In genomic region chr18:8426401-8426800, GRCh38 we compare ENCODE assay signal across 11 cellular contexts.
DNase-seq lines count a peak whose midpoint lies in the region; ATAC-seq and TF ChIP-seq lines count a peak whose summit lies in the region.
"Had no signal": no experiment of that assay in that cellular context is flagged by ENCODE, and none has a peak within 500 bp of the region (broad histone marks: within the 10 kb centered on the region; RNA-seq: fewer than 3 reads in every experiment).

No MANE protein-coding gene starts in this region.

- no peaks in the 10 kb centered on the region for H3K4me1 Mint-ChIP-seq in activated CD4-positive, alpha-beta T cell treated with anti-CD3 and anti-CD28 coated beads, Interleukin-2, amount 10 ng/mL, durations not matched to agents 7 days and 5 days
- H3K4me1 Mint-ChIP-seq in endodermal cell, result peaks cover 19% of the 10 kb centered on the region
- H3K4me1 Mint-ChIP-seq: activated T-helper 17 cell treated with anti-CD3 and anti-CD28 coated beads, Interleukin-2, amount 50 U/mL, for 72 hours had no signal

- H3K9ac ChIP-seq in endodermal cell (ENCODE audit: extremely low read depth, low read length, poor library complexity, severe bottlenecking), result no peak overlapping the region

- no peak for ATAC-seq in GM18858 (IDR thresholded peaks at IDR 0.05; ENCODE audit: unreplicated experiment)
- ATAC-seq: activated T-helper 17 cell treated with anti-CD3 and anti-CD28 coated beads, Interleukin-2, amount 50 U/mL, for 72 hours had no signal

- 82 to 85% methylated on average over 12 to 13 of the region's 13 CpGs for WGBS in endodermal cell (ENCODE audit: insufficient coverage in 1 of 2, insufficient read length in 1 of 2), 2 experiments

- no peaks in the 10 kb centered on the region for H3K9me3 ChIP-seq in endodermal cell (ENCODE audit: control insufficient read depth, low read length)
- H3K9me3 ChIP-seq: SJSA1 had no signal

- CTCF ChIA-PET in activated CD4-positive, alpha-beta T cell treated with anti-CD3 and anti-CD28 coated beads, Interleukin-2, amount 10 ng/mL, durations not matched to agents 7 days and 5 days (lab: Charles Lee), result no interaction called here

- H3K4me3 ChIP-seq in NB4 (ENCODE audit: low read depth, low read length) (no peak overlapping the region), endodermal cell (ENCODE audit: low read length) (no peak overlapping the region)
- H3K4me3 ChIP-seq: SJSA1 had no signal

- no peaks in the 10 kb centered on the region for H3K27me3 ChIP-seq in endodermal cell (ENCODE audit: control insufficient read depth, insufficient read depth, low read length, poor library complexity, severe bottlenecking)
- H3K27me3 ChIP-seq: SJSA1 had no signal

- no peaks in the 10 kb centered on the region for H3K27me3 Mint-ChIP-seq in activated CD4-positive, alpha-beta T cell treated with anti-CD3 and anti-CD28 coated beads, Interleukin-2, amount 10 ng/mL, durations not matched to agents 7 days and 5 days
- no peaks in the 10 kb centered on the region for H3K27me3 Mint-ChIP-seq in endodermal cell (ENCODE audit: insufficient read depth)
- H3K27me3 Mint-ChIP-seq: activated T-helper 17 cell treated with anti-CD3 and anti-CD28 coated beads, Interleukin-2, amount 50 U/mL, for 72 hours had no signal

- H3K36me3 ChIP-seq in endodermal cell (ENCODE audit: control insufficient read depth, insufficient read depth, low read length), result no peaks in the 10 kb centered on the region
- H3K36me3 ChIP-seq: SJSA1 had no signal

- peak; percentile 13 for DNase-seq in activated CD4-positive, alpha-beta T cell treated with anti-CD3 and anti-CD28 coated beads, Interleukin-2, amount 10 ng/mL, durations not matched to agents 7 days and 5 days
- DNase-seq in activated CD4-positive, alpha-beta T cell treated with anti-CD3 and anti-CD28 coated beads for 1 hour, result no peak
- DNase-seq in NB4 (ENCODE audit: low read depth) (peak; percentile 40), endodermal cell (peak; percentile 91), epidermal melanocyte (ENCODE audit: insufficient read length, low spot score) (no peak)
- peak; percentile 6 for DNase-seq in stimulated activated CD4-positive, alpha-beta T cell treated with anti-CD3 and anti-CD28 coated beads, Interleukin-4, amount 100 ng/mL, for 24 hours
- DNase-seq in activated CD4-positive, CD25-positive, alpha-beta regulatory T cell (lab: John Stamatoyannopoulos, UW), result no peak

- no peak overlapping the region for H3K27ac ChIP-seq in endodermal cell (ENCODE audit: low read depth, low read length)
- H3K27ac ChIP-seq: C4-2B, SJSA1 had no signal

- H3K4me1 ChIP-seq in endodermal cell (ENCODE audit: control insufficient read depth, insufficient read depth, low read length), result peaks cover 9% of the 10 kb centered on the region

- H3K9me3 Mint-ChIP-seq in activated CD4-positive, alpha-beta T cell treated with anti-CD3 and anti-CD28 coated beads, Interleukin-2, amount 10 ng/mL, durations not matched to agents 7 days and 5 days, result no peaks in the 10 kb centered on the region
- H3K9me3 Mint-ChIP-seq in endodermal cell, result no peaks in the 10 kb centered on the region
- H3K9me3 Mint-ChIP-seq: activated T-helper 17 cell treated with anti-CD3 and anti-CD28 coated beads, Interleukin-2, amount 50 U/mL, for 72 hours had no signal

- H3K36me3 Mint-ChIP-seq in activated CD4-positive, alpha-beta T cell treated with anti-CD3 and anti-CD28 coated beads, Interleukin-2, amount 10 ng/mL, durations not matched to agents 7 days and 5 days (ENCODE audit: low read depth), result no peaks in the 10 kb centered on the region
- H3K36me3 Mint-ChIP-seq in endodermal cell (ENCODE audit: low read depth), result no peaks in the 10 kb centered on the region

- peak; percentile 54 for TF ChIP-seq CTCF in NB4 (IDR thresholded peaks at IDR 0.05; ENCODE audit: low read depth, low read length)
- TF ChIP-seq CTCF in endodermal cell (conservative IDR thresholded peaks at IDR 0.05), result peak; percentile 83

- no peak for TF ChIP-seq POLR2A in NB4 (IDR thresholded peaks at IDR 0.05; ENCODE audit: extremely low read depth, insufficient read length)

- H3K4me3 Mint-ChIP-seq in activated CD4-positive, alpha-beta T cell treated with anti-CD3 and anti-CD28 coated beads, Interleukin-2, amount 10 ng/mL, durations not matched to agents 7 days and 5 days, result no peak overlapping the region
- H3K4me3 Mint-ChIP-seq in endodermal cell, result no peak overlapping the region
- H3K4me3 Mint-ChIP-seq: activated T-helper 17 cell treated with anti-CD3 and anti-CD28 coated beads, Interleukin-2, amount 50 U/mL, for 72 hours had no signal

- H3K27ac Mint-ChIP-seq in activated CD4-positive, alpha-beta T cell treated with anti-CD3 and anti-CD28 coated beads, Interleukin-2, amount 10 ng/mL, durations not matched to agents 7 days and 5 days, result no peak overlapping the region
- no peak overlapping the region for H3K27ac Mint-ChIP-seq in endodermal cell
- H3K27ac Mint-ChIP-seq: activated T-helper 17 cell treated with anti-CD3 and anti-CD28 coated beads, Interleukin-2, amount 50 U/mL, for 72 hours had no signal

- POLR2A ChIA-PET in activated CD4-positive, alpha-beta T cell treated with anti-CD3 and anti-CD28 coated beads, Interleukin-2, amount 10 ng/mL, durations not matched to agents 7 days and 5 days (lab: Charles Lee), result no interaction called here

Comparison
In these comparisons a context has a peak if more than half of its experiments do, and no peak if none do; other contexts are left out.
1. DNase-seq: peak in activated CD4-positive, alpha-beta T cell treated with anti-CD3 and anti-CD28 coated beads, Interleukin-2, amount 10 ng/mL, durations not matched to agents 7 days and 5 days (single experiment), NB4 (single experiment), endodermal cell (single experiment) and stimulated activated CD4-positive, alpha-beta T cell treated with anti-CD3 and anti-CD28 coated beads, Interleukin-4, amount 100 ng/mL, for 24 hours (single experiment); none in activated CD4-positive, alpha-beta T cell treated with anti-CD3 and anti-CD28 coated beads for 1 hour (single experiment), activated CD4-positive, CD25-positive, alpha-beta regulatory T cell (0 of 4) and epidermal melanocyte (single experiment).